In genomic region chr15:35293353-35294130, GRCh38 we compare ENCODE assay signal across 10 cellular contexts.
DNase-seq lines count a peak whose midpoint lies in the region; ATAC-seq and TF ChIP-seq lines count a peak whose summit lies in the region.
"Had no signal": no experiment of that assay in that cellular context is flagged by ENCODE, and none has a peak within 500 bp of the region (broad histone marks: within the 10 kb centered on the region; RNA-seq: fewer than 3 reads in every experiment).

No MANE protein-coding gene starts in this region.

- no peak overlapping the region for H3K23ac ChIP-seq in mesenchymal stem cell (ENCODE audit: low read length in 2 of 2)

- intact Hi-C loops in Right ventricle myocardium superior (cut with DNase I): no loop called here

- H3K4me2 ChIP-seq in mesenchymal stem cell (ENCODE audit: low read length, poor library complexity, severe bottlenecking): no peak overlapping the region

- no peak overlapping the region for H2BK15ac ChIP-seq in mesenchymal stem cell (ENCODE audit: low read depth, poor library complexity, severe bottlenecking)

- H4K8ac ChIP-seq in mesenchymal stem cell (ENCODE audit: low read length): no peak overlapping the region

- H3K79me1 ChIP-seq in mesenchymal stem cell (replicated peaks; ENCODE audit: low read length, poor library complexity, severe bottlenecking): no peaks in the 10 kb centered on the region

- no peak overlapping the region for H2BK5ac ChIP-seq in mesenchymal stem cell (ENCODE audit: low read depth, low read length, poor library complexity, severe bottlenecking)

- peak overlapping the region; percentile 2 to 70 for H3K4ac ChIP-seq in mesenchymal stem cell (ENCODE audit: low read depth in 1 of 2, low read length in 2 of 2)

- H3K9ac ChIP-seq in mesenchymal stem cell (ENCODE audit: low read length): no peak overlapping the region

- H3K27ac ChIP-seq in brain microvascular endothelial cell (no peak overlapping the region), mesenchymal stem cell (ENCODE audit: low read length, poor library complexity, severe bottlenecking) (peak overlapping the region; percentile 29)
- H3K27ac ChIP-seq: heart right ventricle had no signal

- H3K4me3 ChIP-seq in brain microvascular endothelial cell (ENCODE audit: low read depth, low read length): no peak overlapping the region
- H3K4me3 ChIP-seq in mesenchymal stem cell (ENCODE audit: insufficient read depth in 1 of 2, low read depth in 1 of 2, low read length in 2 of 2): no peak overlapping the region
- H3K4me3 ChIP-seq: heart right ventricle had no signal

- no peak overlapping the region for H2AFZ ChIP-seq in mesenchymal stem cell (ENCODE audit: low read depth, low read length)

- H3K36me3 ChIP-seq in brain microvascular endothelial cell (replicated peaks) (no peaks in the 10 kb centered on the region), mesenchymal stem cell (ENCODE audit: control insufficient read depth in 1 of 2, insufficient read depth in 2 of 2, low read depth in 1 of 2, low read length in 2 of 2) (no peaks in the 10 kb centered on the region)
- H3K36me3 ChIP-seq: heart right ventricle had no signal

- peak overlapping the region; percentile 6 to 65 for H2BK12ac ChIP-seq in mesenchymal stem cell (ENCODE audit: low read length in 2 of 2)

- H3K14ac ChIP-seq in mesenchymal stem cell (ENCODE audit: low read length in 2 of 2): no peak overlapping the region

- peak overlapping the region; percentile 56 to 63 for H3K18ac ChIP-seq in mesenchymal stem cell (ENCODE audit: low read depth in 1 of 2, low read length in 2 of 2)

- no peak overlapping the region for H2BK120ac ChIP-seq in mesenchymal stem cell (ENCODE audit: low read depth, low read length)

- H3K27me3 ChIP-seq in brain microvascular endothelial cell (replicated peaks) (no peaks in the 10 kb centered on the region), mesenchymal stem cell (ENCODE audit: control insufficient read depth in 1 of 2, insufficient read depth in 1 of 2, low read length in 2 of 2) (no peaks in the 10 kb centered on the region)
- H3K27me3 ChIP-seq: heart right ventricle had no signal

- DNase-seq in Caki2 (ENCODE audit: low read depth): peak; percentile 94
- peak; percentile 91 for DNase-seq in M059J (ENCODE audit: low read depth)
- DNase-seq in brain microvascular endothelial cell: peak; percentile 54
- DNase-seq in mesenchymal stem cell: peak; percentile 79
- no peak for DNase-seq in activated CD4-positive, alpha-beta T cell treated with anti-CD3 and anti-CD28 coated beads, Interleukin-2, amount 50 U/mL, for 4 hours
- no peak for DNase-seq in Right ventricle myocardium superior
- no peak for DNase-seq in GF-D8 (lab: John Stamatoyannopoulos, UW)
- DNase-seq: heart right ventricle, NCI-H1694 had no signal

- 34% methylated on average over 4 of the region's 4 CpGs for whole genome bisulfite sequencing in mesenchymal stem cell

- H2AK5ac ChIP-seq in mesenchymal stem cell (ENCODE audit: low read length, severe bottlenecking): no peak overlapping the region

- H3K4me1 ChIP-seq in mesenchymal stem cell (ENCODE audit: control insufficient read depth, insufficient read depth, low read depth, low read length): no peaks in the 10 kb centered on the region

- in situ Hi-C loops in Caki2 (cut with HindIII; ENCODE audit: low pct_unique_long_range_greater_than_20kb, low sequenced_read_pairs): no loop called here
- in situ Hi-C loops in brain microvascular endothelial cell (cut with HindIII; ENCODE audit: low pct_ligation_motif_present, low sequenced_read_pairs): loop anchor here (25.0 kb wide), 1 partner anchor 194 kb away; no protein-coding TSS in a partner anchor

- TF ChIP-seq CTCF in brain microvascular endothelial cell (IDR thresholded peaks at IDR 0.05; ENCODE audit: low read depth, low read length, missing control alignments): peak; percentile 57

- H3K9me3 ChIP-seq in mesenchymal stem cell (ENCODE audit: control insufficient read depth, low read length): no peaks in the 10 kb centered on the region
- H3K9me3 ChIP-seq: heart right ventricle had no signal

- no peak for ATAC-seq in Right ventricle myocardium superior (ENCODE audit: poor library complexity)
- ATAC-seq in HG03280 (IDR thresholded peaks at IDR 0.05; ENCODE audit: unreplicated experiment): no peak
- ATAC-seq: heart right ventricle had no signal

- H4K91ac ChIP-seq in mesenchymal stem cell (ENCODE audit: low read length): no peak overlapping the region

Comparison
In these comparisons a context has a peak if more than half of its experiments do, and no peak if none do; other contexts are left out.
1. DNase-seq: peak in Caki2 (single experiment), M059J (single experiment), brain microvascular endothelial cell (single experiment) and mesenchymal stem cell (single experiment); none in activated CD4-positive, alpha-beta T cell treated with anti-CD3 and anti-CD28 coated beads, Interleukin-2, amount 50 U/mL, for 4 hours (0 of 2), Right ventricle myocardium superior (single experiment) and GF-D8 (single experiment).